Comparison of ENCODE assay signal across 8 cellular contexts in genomic region chr5:132419517-132420468, GRCh38. TPM values are rescaled to one million over a fixed set of nuclear protein-coding genes. Genes with fewer than 3 reads are reported as not detected.
A peak's percentile ranks its signal among the peaks of the same experiment; 100 is the strongest.
DNase-seq lines count a peak whose midpoint lies in the region; ATAC-seq and TF ChIP-seq lines count a peak whose summit lies in the region.

No MANE protein-coding gene starts in this region.

- DNase-seq in SIG-M5 treated with dmso at 0.1 percent for 504 hours (lab: John Stamatoyannopoulos, UW; ENCODE audit: unreplicated experiment), result peak; percentile 66
- no peak for DNase-seq in SIG-M5 (lab: John Stamatoyannopoulos, UW)
- peak; percentile 82 for DNase-seq in MG63
- peak; percentile 75 for DNase-seq in SK-N-DZ (ENCODE audit: low spot score)
- peak; percentile 62 to 64 for DNase-seq in activated naive CD4-positive, alpha-beta T cell treated with anti-CD3 and anti-CD28 coated beads, Interleukin-2, amount 50 U/mL, for 72 hours (ENCODE audit: low spot score in 2 of 2)
- peak; percentile 94 for DNase-seq in glomerular visceral epithelial cell (ENCODE audit: extremely low spot score)
- DNase-seq in ovary, result peak; percentile 60 to 82 (median 77)

- 25 to 29% (median 27%) methylated on average over 12 of the region's 12 CpGs for WGBS in ovary, 3 donors

- TF ChIP-seq EP300 in ovary (IDR thresholded peaks at IDR 0.05), result no peak

- no peak overlapping the region for H3K4me3 ChIP-seq in MG63
- no peak overlapping the region for H3K4me3 ChIP-seq in ovary

- H3K9me3 ChIP-seq in MG63 (no peaks in the 10 kb centered on the region), ovary (no peaks in the 10 kb centered on the region)

- peak overlapping the region in 1 of 2 donors; percentile 12 for H3K27ac ChIP-seq in ovary

- H3K9me3 Mint-ChIP-seq in activated naive CD4-positive, alpha-beta T cell treated with anti-CD3 and anti-CD28 coated beads, Interleukin-2, amount 50 U/mL, for 72 hours, result no peaks in the 10 kb centered on the region

- H3K4me1 ChIP-seq in ovary (ENCODE audit: insufficient read depth), result peaks cover 25% of the 10 kb centered on the region

- no peaks in the 10 kb centered on the region for H3K27me3 ChIP-seq in MG63
- no peaks in the 10 kb centered on the region for H3K27me3 ChIP-seq in ovary

- peaks cover 16 to 21% of the 10 kb centered on the region in 2 donors for H3K36me3 Mint-ChIP-seq in activated naive CD4-positive, alpha-beta T cell treated with anti-CD3 and anti-CD28 coated beads, Interleukin-2, amount 50 U/mL, for 72 hours

- intact Hi-C loops in ovary (cut with DNase I), result loop anchor here (2.0 to 10.0 kb wide), 6 partner anchors 55 to 78 kb away; partner anchors contain the start of gene IRF1 (in 2 of the 4)

- no peak for TF ChIP-seq POLR2A in ovary (IDR thresholded peaks at IDR 0.05)

- peak; percentile 89 to 92 (median 89) for TF ChIP-seq CTCF in ovary (IDR thresholded peaks at IDR 0.05)

- peak; percentile 35 to 65 for ATAC-seq in activated naive CD4-positive, alpha-beta T cell treated with anti-CD3 and anti-CD28 coated beads, Interleukin-2, amount 50 U/mL, for 72 hours
- ATAC-seq in GM21367 (IDR thresholded peaks at IDR 0.05; ENCODE audit: unreplicated experiment), result no peak

- H3K36me3 ChIP-seq in MG63, result peaks cover 44% of the 10 kb centered on the region
- no peaks in the 10 kb centered on the region for H3K36me3 ChIP-seq in ovary

- H3K27ac Mint-ChIP-seq in activated naive CD4-positive, alpha-beta T cell treated with anti-CD3 and anti-CD28 coated beads, Interleukin-2, amount 50 U/mL, for 72 hours, result peak overlapping the region; percentile 67 to 90

RNA-seq across cellular contexts. Expression of gene SLC22A5, which starts 50.3 kb away (rescaled TPM):
- 22.5 and 26.4 TPM in 2 replicates for total RNA-seq in MG63 (2014; rRNA removed; shearing (Covaris generic); ENCODE audit: low replicate concordance)
- 1.3 and 1.5 TPM in 2 replicates for polyA plus RNA-seq in SK-N-DZ (2014; cell fraction: cytosol; rRNA removed)
- 2.8 and 7.0 TPM in 2 replicates for polyA plus RNA-seq in SK-N-DZ (2014; cell fraction: nucleus; rRNA removed)
- 1 to 10 TPM; 3.1 to 5.5 TPM for total RNA-seq in activated naive CD4-positive, alpha-beta T cell treated with anti-CD3 and anti-CD28 coated beads, Interleukin-2, amount 50 U/mL, for 72 hours
- 10 to 100 TPM in 6 of 7 donors, 1 to 10 TPM in 1; 8.7 to 37.5 (median 10.6) TPM for total RNA-seq in ovary
- polyA plus RNA-seq in ovary, result 10 to 100 TPM in 1 of 2 donors, 1 to 10 TPM in 1; 5.2 to 10.4 TPM
